ENCODE assay signal across 25 cellular contexts in genomic region chr2:214365549-214365948, GRCh38. TPM values are rescaled to one million over a fixed set of nuclear protein-coding genes. Genes with fewer than 3 reads are reported as not detected.
"Had no signal": no experiment of that assay in that cellular context is flagged by ENCODE, and none has a peak within 500 bp of the region (broad histone marks: within the 10 kb centered on the region; RNA-seq: fewer than 3 reads in every experiment).

No MANE protein-coding gene starts in this region.

- H3K27ac ChIP-seq: stomach, suprapubic skin, testis, thoracic aorta, thyroid gland, tibial artery, tibial nerve, transverse colon, upper lobe of left lung, upper lobe of right lung, uterus, vagina had no signal

- H3K9me3 ChIP-seq: stomach, suprapubic skin, testis, thoracic aorta, thyroid gland, tibial artery, tibial nerve, transverse colon, upper lobe of left lung, upper lobe of right lung, uterus, vagina had no signal

- DNase-seq: stimulated activated CD4-positive, alpha-beta T cell treated with anti-CD3 and anti-CD28 coated beads, Interleukin-2, amount 100 ng/mL, for 48 hours; stimulated activated CD4-positive, alpha-beta T cell treated with anti-CD3 and anti-CD28 coated beads, Interleukin-4, amount 100 ng/mL, for 1 hour; stimulated activated CD4-positive, alpha-beta T cell treated with anti-CD3 and anti-CD28 coated beads, Interleukin-4, amount 100 ng/mL, for 24 hours; stimulated activated CD4-positive, alpha-beta T cell treated with anti-CD3 and anti-CD28 coated beads, Interleukin-4, amount 100 ng/mL, for 4 hours; stimulated activated CD8-positive, alpha-beta memory T cell treated with anti-CD3 and anti-CD28 coated beads, Interleukin-4, amount 100 ng/mL, for 48 hours; stimulated activated naive B cell treated with anti-CD40 and anti-IgM and Interleukin-4, amounts not matched to agents 10 μg/mL and 1 μg/mL and 100 μg/mL, for 72 hours; stimulated activated naive CD4-positive, alpha-beta T cell; stimulated activated naive CD4-positive, alpha-beta T cell treated with Interleukin-2 at 50 U/mL for 16 hours; stimulated activated naive CD8-positive, alpha-beta T cell treated with anti-CD3 and anti-CD28 coated beads, Interleukin-15, amount 100 ng/mL, for 72 hours; stimulated activated naive CD8-positive, alpha-beta T cell treated with anti-CD3 and anti-CD28 coated beads, Interleukin-15, Interleukin-2, amounts not matched to agents 100 U/mL and 50 U/mL, for 24 hours; stomach; substantia nigra; testis; thyroid gland; tibial artery; transverse colon; trophoblast cell; upper lobe of left lung; upper lobe of right lung; uterus had no signal

- H3K4me3 ChIP-seq: stomach, suprapubic skin, testis, thoracic aorta, thyroid gland, tibial artery, tibial nerve, transverse colon, upper lobe of left lung, upper lobe of right lung, uterus, vagina had no signal

- H3K36me3 ChIP-seq: stomach, suprapubic skin, thoracic aorta, thyroid gland, tibial artery, tibial nerve, transverse colon, upper lobe of left lung, upper lobe of right lung, uterus, vagina had no signal

- H3K27me3 ChIP-seq: stomach, suprapubic skin, testis, thyroid gland, tibial artery, tibial nerve, transverse colon, upper lobe of left lung, upper lobe of right lung, uterus, vagina had no signal

RNA-seq across cellular contexts. Expression of gene VWC2L, which starts 45.3 kb away (rescaled TPM):
- polyA plus RNA-seq: stomach, urinary bladder had no signal
